12 cellular contexts compared by ENCODE assay signal in genomic region chr14:55546212-55546874, GRCh38. TPM values are rescaled to one million over a fixed set of nuclear protein-coding genes. Genes with fewer than 3 reads are reported as not detected.
A peak's percentile ranks its signal among the peaks of the same experiment; 100 is the strongest.
DNase-seq lines count a peak whose midpoint lies in the region; ATAC-seq and TF ChIP-seq lines count a peak whose summit lies in the region.
"Had no signal": no experiment of that assay in that cellular context is flagged by ENCODE, and none has a peak within 500 bp of the region (broad histone marks: within the 10 kb centered on the region; RNA-seq: fewer than 3 reads in every experiment).

No MANE protein-coding gene starts in this region.

- H3K9me3 ChIP-seq in esophagus squamous epithelium = no peaks in the 10 kb centered on the region
- H3K9me3 ChIP-seq: MG63, suprapubic skin had no signal

- no peaks in the 10 kb centered on the region for H3K36me3 ChIP-seq in esophagus squamous epithelium
- H3K36me3 ChIP-seq: MG63, suprapubic skin had no signal

- ATAC-seq in HG02571 (IDR thresholded peaks at IDR 0.05; ENCODE audit: unreplicated experiment) (peak; percentile 69), HG03175 (IDR thresholded peaks at IDR 0.05; ENCODE audit: unreplicated experiment) (peak; percentile 69)

- peak; percentile 28 for TF ChIP-seq POLR2A in GM19099 (IDR thresholded peaks at IDR 0.05; ENCODE audit: extremely low read depth, insufficient read length, low read depth)
- TF ChIP-seq POLR2A in esophagus squamous epithelium (IDR thresholded peaks at IDR 0.05) = no peak

- no peak for DNase-seq in medulla oblongata (ENCODE audit: extremely low spot score)
- no peak for DNase-seq in dermis blood vessel endothelial cell
- no peak for DNase-seq in esophagus squamous epithelium (lab: John Stamatoyannopoulos, UW)
- DNase-seq in HT-29 (ENCODE audit: low spot score) = no peak
- DNase-seq: CD4-positive, alpha-beta memory T cell; hypothalamus; MG63 had no signal

- intact Hi-C loops in esophagus squamous epithelium (cut with DNase I) = no loop called here

- peaks cover 0 to 8% (median 0%) of the 10 kb centered on the region in 3 donors for H3K4me1 ChIP-seq in esophagus squamous epithelium

- no peak overlapping the region for H3K27ac ChIP-seq in esophagus squamous epithelium
- H3K27ac ChIP-seq: RWPE1, suprapubic skin had no signal

- H3K27me3 ChIP-seq in esophagus squamous epithelium = no peaks in the 10 kb centered on the region
- H3K27me3 ChIP-seq: MG63, suprapubic skin had no signal

- TF ChIP-seq CTCF in esophagus squamous epithelium (IDR thresholded peaks at IDR 0.05) = no peak

- WGBS in esophagus squamous epithelium, 2 donors = 90 to 94% methylated on average over 3 of the region's 3 CpGs

- H3K4me3 ChIP-seq in esophagus squamous epithelium = no peak overlapping the region
- H3K4me3 ChIP-seq: MG63, suprapubic skin had no signal

RNA-seq across cellular contexts. Expression of gene KTN1, which starts 33.7 kb away (rescaled TPM):
- total RNA-seq in dermis blood vessel endothelial cell (193 and 339 TPM in 2 replicates), esophagus squamous epithelium (100 to 1,000 TPM in 2 of 4 donors, 10 to 100 TPM in 2; 57.8 to 123 (median 106) TPM)
- total RNA-seq in HT-29 (2014; rRNA removed; shearing (Covaris generic)) = 22.6 and 25.1 TPM in 2 replicates
